ENCODE assay signal across 13 cellular contexts in the genomic region with DNA sequence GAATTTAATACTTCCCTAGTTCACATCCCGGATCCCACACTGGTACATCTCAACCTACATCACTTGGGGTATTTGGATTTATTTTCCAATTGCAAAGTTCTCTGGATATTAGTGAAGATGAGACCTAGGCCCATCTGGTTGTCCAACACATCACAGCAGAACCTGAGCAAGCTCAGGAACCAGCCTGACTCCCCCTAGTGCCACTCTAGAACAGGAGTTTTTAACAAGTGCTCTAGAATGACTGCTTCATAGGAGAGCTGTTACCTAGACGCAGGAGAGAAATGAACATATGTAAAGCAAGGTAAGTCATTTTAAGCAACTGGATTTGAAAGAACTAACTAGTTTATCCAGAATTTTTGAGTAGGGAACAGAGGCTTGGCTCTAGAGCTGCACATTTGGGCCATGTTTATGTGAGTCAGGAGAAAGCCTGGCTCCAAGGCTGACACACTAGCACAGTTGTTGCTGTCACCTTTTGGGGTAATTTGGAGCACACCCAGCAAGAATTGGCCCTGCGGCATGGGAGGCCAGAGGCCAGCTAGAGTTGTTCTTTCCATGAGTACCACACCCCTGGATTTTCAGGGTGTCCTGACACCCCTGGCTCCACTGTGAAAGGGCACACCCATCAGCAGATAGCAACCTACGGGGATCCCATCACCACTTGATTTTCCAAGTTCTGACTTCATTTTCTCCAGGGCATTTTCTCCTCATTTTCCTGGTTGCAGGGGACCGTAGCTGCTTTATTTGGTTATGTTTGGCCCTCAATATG.
DNase-seq lines count a peak whose midpoint lies in the region; ATAC-seq and TF ChIP-seq lines count a peak whose summit lies in the region.
"Had no signal": no experiment of that assay in that cellular context is flagged by ENCODE, and none has a peak within 500 bp of the region (broad histone marks: within the 10 kb centered on the region; RNA-seq: fewer than 3 reads in every experiment).

No MANE protein-coding gene starts in this region.

- no peaks in the 10 kb centered on the region for H3K27me3 ChIP-seq in breast epithelium

- H3K27ac Mint-ChIP-seq in MCF 10A (ENCODE audit: low read depth, unreplicated experiment), result no peak overlapping the region
- H3K27ac Mint-ChIP-seq: brain, type B pancreatic cell had no signal

- BruUV-seq in MCF 10A (replicated peaks; lab: Mats Ljungman, UMichigan), result no TSS peak

- no peak overlapping the region for H3K4me3 Mint-ChIP-seq in MCF 10A (ENCODE audit: unreplicated experiment)
- H3K4me3 Mint-ChIP-seq: brain, type B pancreatic cell had no signal

- H3K4me3 ChIP-seq in breast epithelium (no peak overlapping the region), NB4 (ENCODE audit: low read depth, low read length) (no peak overlapping the region)

- H3K27ac ChIP-seq in breast epithelium, result peak overlapping the region in 1 of 2 donors; percentile 25

- H3K36me3 ChIP-seq in breast epithelium, result no peaks in the 10 kb centered on the region

- no peaks in the 10 kb centered on the region for H3K4me1 Mint-ChIP-seq in MCF 10A (ENCODE audit: insufficient read depth, unreplicated experiment)

- CTCF ChIA-PET in MCF 10A (lab: Yijun Ruan, JAX), result interaction anchor here (0.6 kb wide), 2 partner anchors 57 to 985 kb away, joined by 3 read pairs; no protein-coding TSS in a partner anchor

- no peaks in the 10 kb centered on the region for H3K36me3 Mint-ChIP-seq in MCF 10A (ENCODE audit: insufficient read depth, unreplicated experiment)
- H3K36me3 Mint-ChIP-seq: brain, type B pancreatic cell had no signal

- no peak for ATAC-seq in HG02973 (IDR thresholded peaks at IDR 0.05; ENCODE audit: unreplicated experiment)

- H3K9me3 Mint-ChIP-seq in MCF 10A (ENCODE audit: unreplicated experiment), result no peaks in the 10 kb centered on the region
- H3K9me3 Mint-ChIP-seq: brain, type B pancreatic cell had no signal

- peak; percentile 14 for DNase-seq in MCF 10A (ENCODE audit: unreplicated experiment)
- DNase-seq in breast epithelium (ENCODE audit: low spot score in 2 of 2), result no peak
- peak; percentile 3 for DNase-seq in NB4 (ENCODE audit: low read depth)
- DNase-seq in fibroblast of peridontal ligament (ENCODE audit: extremely low read depth), result peak; percentile 14
- no peak for DNase-seq in RPMI8226
- no peak for DNase-seq in kidney glomerular epithelial cell (lab: John Stamatoyannopoulos, UW)
- DNase-seq in erythroblast (lab: John Stamatoyannopoulos, UW), result no peak
- DNase-seq: NCI-H1417 treated with DMSO at 0.1 percent for 48 hours; SHP77 treated with DMSO at 0.1 percent for 48 hours; stimulated activated CD4-positive, alpha-beta T cell treated with anti-CD3 and anti-CD28 coated beads, Interleukin-4, amount 100 ng/mL, for 24 hours had no signal

- no peaks in the 10 kb centered on the region for H3K27me3 Mint-ChIP-seq in MCF 10A (ENCODE audit: insufficient read depth, unreplicated experiment)
- H3K27me3 Mint-ChIP-seq: type B pancreatic cell had no signal

- TF ChIP-seq POLR2A in breast epithelium (IDR thresholded peaks at IDR 0.05) (no peak), NB4 (IDR thresholded peaks at IDR 0.05; ENCODE audit: extremely low read depth, insufficient read length) (no peak), erythroblast (IDR thresholded peaks at IDR 0.05; ENCODE audit: low read length) (no peak)

- POLR2A ChIA-PET in MCF 10A (lab: Yijun Ruan, JAX), result no interaction called here

- H3K4me1 ChIP-seq in breast epithelium, result no peaks in the 10 kb centered on the region

- TF ChIP-seq CTCF in MCF 10A (IDR thresholded peaks at IDR 0.05; ENCODE audit: unreplicated experiment) (no peak), breast epithelium (IDR thresholded peaks at IDR 0.05) (no peak), NB4 (IDR thresholded peaks at IDR 0.05; ENCODE audit: low read depth, low read length) (no peak)

- intact Hi-C loops in MCF 10A (cut with micrococcal nuclease), result no loop called here
- intact Hi-C loops in breast epithelium (cut with DNase I; ENCODE audit: low total_unique reads), result no loop called here

- no peaks in the 10 kb centered on the region for H3K9me3 ChIP-seq in breast epithelium

Comparison
In these comparisons a context has a peak if more than half of its experiments do, and no peak if none do; other contexts are left out.
1. DNase-seq: peak in MCF 10A (single experiment), NB4 (single experiment) and fibroblast of peridontal ligament (single experiment); none in breast epithelium (0 of 2), RPMI8226 (single experiment), kidney glomerular epithelial cell (single experiment) and erythroblast (0 of 2).